Comparison of ENCODE assay signal across 8 cellular contexts in genomic region chr14:70254476-70254961, GRCh38.
A peak's percentile ranks its signal among the peaks of the same experiment; 100 is the strongest.
DNase-seq lines count a peak whose midpoint lies in the region; ATAC-seq, FAIRE-seq and TF ChIP-seq lines count a peak whose summit lies in the region.

No MANE protein-coding gene starts in this region.

- H3K27ac ChIP-seq in IMR-90 (ENCODE audit: insufficient read depth, low read length) (no peak overlapping the region), VCaP (peak overlapping the region; percentile 74), foreskin keratinocyte (no peak overlapping the region)

- peak; percentile 18 for DNase-seq in activated T-cell treated with anti-CD3 and anti-CD28 coated beads, Interleukin-2, amount 50 U/mL, for 1 hour
- DNase-seq in activated T-cell treated with anti-CD3 and anti-CD28 coated beads for 4 hours = no peak
- peak; percentile 1 for DNase-seq in IMR-90
- peak in 1 of 2 donors; percentile 13 for DNase-seq in foreskin keratinocyte
- peak; percentile 34 for DNase-seq in progenitor cell of endocrine pancreas (ENCODE audit: low spot score, unreplicated experiment)
- no peak for DNase-seq in GM12891 (ENCODE audit: insufficient read length, low spot score)

- dilution Hi-C loops in IMR-90 (cut with HindIII; ENCODE audit: low sequenced_read_pairs, unreplicated experiment) = no loop called here

- no peak overlapping the region for H3K18ac ChIP-seq in IMR-90 (ENCODE audit: low read depth, low read length)

- no peaks in the 10 kb centered on the region for H3K36me3 ChIP-seq in IMR-90 (ENCODE audit: control insufficient read depth, insufficient read depth, low read length)

- no peak overlapping the region for H3K23ac ChIP-seq in IMR-90 (ENCODE audit: low read depth, low read length)

- no peak overlapping the region for H3K4ac ChIP-seq in IMR-90 (ENCODE audit: low read depth, low read length)

- no CpG with 5 or more reads among the region's 31 CpGs for WGBS in IMR-90 (ENCODE audit: extremely low coverage in 2 of 2, insufficient read length in 1 of 2), 2 experiments

- H3K4me1 ChIP-seq in IMR-90 (ENCODE audit: control insufficient read depth, insufficient read depth, low read length) (no peaks in the 10 kb centered on the region), foreskin keratinocyte (no peaks in the 10 kb centered on the region)

- POLR2A ChIA-PET in IMR-90 (lab: Charles Lee; ENCODE audit: unreplicated experiment) = no interaction called here

- H3K27me3 ChIP-seq in IMR-90 (ENCODE audit: control insufficient read depth, insufficient read depth, low read length) (peaks cover 8% of the 10 kb centered on the region), foreskin keratinocyte (peaks cover 42% of the 10 kb centered on the region)

- H3K4me2 ChIP-seq in IMR-90 (ENCODE audit: low read depth, low read length) = peak overlapping the region; percentile 36

- H3K9ac ChIP-seq in IMR-90 (ENCODE audit: low read depth, low read length) = no peak overlapping the region

- H2AK9ac ChIP-seq in IMR-90 (replicated peaks; ENCODE audit: low read depth, low read length, poor library complexity) = no peak overlapping the region

- intact Hi-C loops in IMR-90 (cut with micrococcal nuclease) = no loop called here

- H2BK120ac ChIP-seq in IMR-90 (ENCODE audit: low read depth, low read length) = no peak overlapping the region

- peak overlapping the region; percentile 71 for H3K27ac Mint-ChIP-seq in progenitor cell of endocrine pancreas

- TF ChIP-seq POLR2A in IMR-90 (IDR thresholded peaks at IDR 0.05; ENCODE audit: low read depth, low read length) (no peak), GM12891 (IDR thresholded peaks at IDR 0.05; ENCODE audit: low read depth, low read length) (no peak)

- H2BK20ac ChIP-seq in IMR-90 (ENCODE audit: low read depth, low read length) = no peak overlapping the region

- peak overlapping the region; percentile 69 for H3K4me3 Mint-ChIP-seq in progenitor cell of endocrine pancreas (ENCODE audit: low read depth)

- peaks cover 7% of the 10 kb centered on the region for H3K4me1 Mint-ChIP-seq in progenitor cell of endocrine pancreas (ENCODE audit: low read depth)

- no peak overlapping the region for H4K8ac ChIP-seq in IMR-90 (ENCODE audit: low read depth in 2 of 2, low read length in 2 of 2)

- H4K20me1 ChIP-seq in IMR-90 (ENCODE audit: insufficient read depth, low read length) = no peaks in the 10 kb centered on the region

- no peak overlapping the region for H2AFZ ChIP-seq in IMR-90 (replicated peaks; ENCODE audit: low read length, poor library complexity)

- no peak overlapping the region for H2AK5ac ChIP-seq in IMR-90 (ENCODE audit: low read depth, low read length)

- H4K5ac ChIP-seq in IMR-90 (ENCODE audit: low read depth, low read length) = no peak overlapping the region

- H3K27me3 Mint-ChIP-seq in progenitor cell of endocrine pancreas = no peaks in the 10 kb centered on the region

- H3K4me3 ChIP-seq in IMR-90 (ENCODE audit: insufficient read depth, low read depth, low read length) = peak overlapping the region; percentile 24; the same call in 1 of the 2 replicates

- H3K56ac ChIP-seq in IMR-90 (ENCODE audit: extremely low read depth, insufficient read depth, low read length) = no peak overlapping the region

- ATAC-seq in IMR-90 (ENCODE audit: low read depth) (peak; percentile 59; the same call in 1 of the 2 replicates), foreskin keratinocyte (peak; percentile 86), HG03442 (IDR thresholded peaks at IDR 0.05; ENCODE audit: unreplicated experiment) (no peak)

- H3K9me3 Mint-ChIP-seq in progenitor cell of endocrine pancreas (ENCODE audit: low read depth) = peaks cover 6% of the 10 kb centered on the region

- CTCF ChIA-PET in IMR-90 (lab: Yijun Ruan, JAX) = interaction anchor here (0.7 kb wide), 1 partner anchor 167 kb away, joined by 3 read pairs; no protein-coding TSS in a partner anchor

- no peak for FAIRE-seq in GM12891 (lab: Jason Lieb, UNC)

- TF ChIP-seq RAD21 in IMR-90 (IDR thresholded peaks at IDR 0.05; ENCODE audit: low read length) = no peak

- no peak for TF ChIP-seq CTCF in IMR-90 (conservative IDR thresholded peaks at IDR 0.05; ENCODE audit: low read depth, low read length)
- TF ChIP-seq CTCF in VCaP (conservative IDR thresholded peaks at IDR 0.05) = no peak
- no peak for TF ChIP-seq CTCF in foreskin keratinocyte (conservative IDR thresholded peaks at IDR 0.05)
- no peak for TF ChIP-seq CTCF in progenitor cell of endocrine pancreas (IDR thresholded peaks at IDR 0.05; ENCODE audit: unreplicated experiment)

- no peaks in the 10 kb centered on the region for H3K79me1 ChIP-seq in IMR-90 (ENCODE audit: low read depth in 1 of 2, low read length in 2 of 2)

- no peak overlapping the region for H2BK15ac ChIP-seq in IMR-90 (ENCODE audit: low read depth, low read length)

- no peak overlapping the region for H2BK5ac ChIP-seq in IMR-90 (ENCODE audit: low read depth, low read length, poor library complexity, severe bottlenecking)

- 0 out of 2 replicates have a peak, but pooled peaks cover 2% of the 10 kb centered on the region for H3K9me3 ChIP-seq in IMR-90 (ENCODE audit: control insufficient read depth, insufficient read depth, low read length)

- H3K36me3 Mint-ChIP-seq in progenitor cell of endocrine pancreas (ENCODE audit: insufficient read depth) = no peaks in the 10 kb centered on the region

- no peak overlapping the region for H4K91ac ChIP-seq in IMR-90 (ENCODE audit: insufficient read depth, low read depth, low read length)

- no peak overlapping the region for H3K14ac ChIP-seq in IMR-90 (replicated peaks; ENCODE audit: low read depth, low read length)

- no TSS peak for BruUV-seq in IMR-90 (replicated peaks; lab: Mats Ljungman, UMichigan)

- in situ Hi-C loops in IMR-90 (cut with MboI; ENCODE audit: low sequenced_read_pairs) = no loop called here

- H3K9me1 ChIP-seq in IMR-90 (ENCODE audit: insufficient read depth, low read length) = no peaks in the 10 kb centered on the region

TF ChIP-seq in IMR-90, 13 proteins besides CTCF, POLR2A, EP300 and RAD21 (continues in another document):
- TF ChIP-seq ELK1 (IDR thresholded peaks at IDR 0.05; ENCODE audit: borderline replicate concordance, low read depth, low read length) (no peak), FOS (IDR thresholded peaks at IDR 0.05; ENCODE audit: low read depth, low read length) (no peak), MAZ (IDR thresholded peaks at IDR 0.05; ENCODE audit: borderline replicate concordance, low read depth, low read length) (no peak), CHD1 (IDR thresholded peaks at IDR 0.05; ENCODE audit: low read depth, low read length) (no peak), NFE2L2 (IDR thresholded peaks at IDR 0.05; ENCODE audit: low read depth, low read length) (no peak), MAFK (IDR thresholded peaks at IDR 0.05; ENCODE audit: low read depth, low read length) (no peak), CEBPB (IDR thresholded peaks at IDR 0.05; ENCODE audit: low read depth, low read length) (no peak), MXI1 (IDR thresholded peaks at IDR 0.05; ENCODE audit: borderline replicate concordance, low read depth, low read length) (no peak), SMC3 (IDR thresholded peaks at IDR 0.05; ENCODE audit: low read depth, low read length) (no peak), RCOR1 (IDR thresholded peaks at IDR 0.05; ENCODE audit: insufficient replicate concordance, low read length) (no peak), BHLHE40 (IDR thresholded peaks at IDR 0.05; ENCODE audit: low read depth, low read length) (no peak), RFX5 (IDR thresholded peaks at IDR 0.05; ENCODE audit: low read depth, low read length) (no peak)

TF ChIP-seq in GM12891, 5 proteins besides CTCF, POLR2A, EP300 and RAD21:
- TF ChIP-seq TAF1 (IDR thresholded peaks at IDR 0.05; ENCODE audit: low read depth, low read length) (no peak), PAX5 (IDR thresholded peaks at IDR 0.05; ENCODE audit: insufficient read depth, low read length, severe bottlenecking) (no peak), SPI1 (IDR thresholded peaks at IDR 0.05; ENCODE audit: low read depth, low read length) (no peak), POU2F2 (IDR thresholded peaks at IDR 0.05; ENCODE audit: low read depth, low read length) (no peak), POLR2AphosphoS5 (IDR thresholded peaks at IDR 0.05; ENCODE audit: low read depth, low read length) (no peak)
TF ChIP-seq in GM12891: peak in this region for 0.

Comparison
In these comparisons a context has a peak if more than half of its experiments do, and no peak if none do; other contexts are left out.
1. DNase-seq: peak in activated T-cell treated with anti-CD3 and anti-CD28 coated beads, Interleukin-2, amount 50 U/mL, for 1 hour (single experiment), IMR-90 (single experiment) and progenitor cell of endocrine pancreas (single experiment); none in activated T-cell treated with anti-CD3 and anti-CD28 coated beads for 4 hours (single experiment) and GM12891 (single experiment).